8 cellular contexts compared by ENCODE assay signal in genomic region chr16:2194852-2195315, GRCh38. TPM values are rescaled to one million over a fixed set of nuclear protein-coding genes. Genes with fewer than 3 reads are reported as not detected.
DNase-seq lines count a peak whose midpoint lies in the region; ATAC-seq and FAIRE-seq lines count a peak whose summit lies in the region.

No MANE protein-coding gene starts in this region.

- peaks cover 13% of the 10 kb centered on the region for H3K4me1 Mint-ChIP-seq in stimulated activated naive CD8-positive, alpha-beta T cell treated with anti-CD3 and anti-CD28 coated beads, Interleukin-15, amount 100 ng/mL, for 72 hours

- peaks cover 47% of the 10 kb centered on the region for H3K27me3 Mint-ChIP-seq in stimulated activated naive CD8-positive, alpha-beta T cell treated with anti-CD3 and anti-CD28 coated beads, Interleukin-15, amount 100 ng/mL, for 72 hours

- FAIRE-seq in HTR-8/SVneo (lab: Jason Lieb, UNC): no peak

- peaks cover 14% of the 10 kb centered on the region for H3K27me3 ChIP-seq in MG63

- H3K9me3 ChIP-seq in MG63: no peaks in the 10 kb centered on the region

- no peaks in the 10 kb centered on the region for H3K9me3 Mint-ChIP-seq in stimulated activated naive CD8-positive, alpha-beta T cell treated with anti-CD3 and anti-CD28 coated beads, Interleukin-15, amount 100 ng/mL, for 72 hours

- peak; percentile 78 for ATAC-seq in stimulated activated naive CD8-positive, alpha-beta T cell treated with anti-CD3 and anti-CD28 coated beads, Interleukin-15, amount 100 ng/mL, for 72 hours
- ATAC-seq in GM19463 (IDR thresholded peaks at IDR 0.05; ENCODE audit: unreplicated experiment): no peak

- H3K27ac Mint-ChIP-seq in stimulated activated naive CD8-positive, alpha-beta T cell treated with anti-CD3 and anti-CD28 coated beads, Interleukin-15, amount 100 ng/mL, for 72 hours: no peak overlapping the region

- H3K4me3 ChIP-seq in MG63: no peak overlapping the region

- H3K36me3 ChIP-seq in MG63: no peaks in the 10 kb centered on the region

- H3K4me3 Mint-ChIP-seq in stimulated activated naive CD8-positive, alpha-beta T cell treated with anti-CD3 and anti-CD28 coated beads, Interleukin-15, amount 100 ng/mL, for 72 hours: peak overlapping the region in 1 of 2 donors; percentile 78

- DNase-seq in DMS53 (lab: John Stamatoyannopoulos, UW) (peak; percentile 86), HTR-8/SVneo (ENCODE audit: insufficient read length, low spot score) (peak; percentile 65), RKO (ENCODE audit: low spot score) (peak; percentile 70), amniotic epithelial cell (ENCODE audit: low read depth) (peak; percentile 49), iPS-NIHi7 (ENCODE audit: extremely low spot score) (peak; percentile 84), MG63 (no peak)
- DNase-seq in stimulated activated naive CD8-positive, alpha-beta T cell treated with anti-CD3 and anti-CD28 coated beads, Interleukin-15, amount 100 ng/mL, for 72 hours: peak; percentile 54 to 65

RNA-seq across cellular contexts. Expression of gene CASKIN1, which starts 1.5 kb away (rescaled TPM):
- 0.02 and 1.0 TPM in 2 replicates for total RNA-seq in MG63 (2014; rRNA removed; shearing (Covaris generic); ENCODE audit: low replicate concordance)

RNA-seq across cellular contexts. Expression of gene MLST8, which starts 10.4 kb away (rescaled TPM):
- total RNA-seq in MG63 (2014; rRNA removed; shearing (Covaris generic); ENCODE audit: low replicate concordance): 29.0 and 42.6 TPM in 2 replicates

RNA-seq across cellular contexts. Expression of gene BRICD5, which starts 15.8 kb away (rescaled TPM):
- 0.39 and 1.3 TPM in 2 replicates for total RNA-seq in MG63 (2014; rRNA removed; shearing (Covaris generic); ENCODE audit: low replicate concordance)

RNA-seq across cellular contexts. Expression of gene PGP, which starts 19.8 kb away (rescaled TPM):
- total RNA-seq in MG63 (2014; rRNA removed; shearing (Covaris generic); ENCODE audit: low replicate concordance): 31.7 and 43.8 TPM in 2 replicates

RNA-seq across cellular contexts. Expression of gene E4F1, which starts 28.5 kb away (rescaled TPM):
- total RNA-seq in MG63 (2014; rRNA removed; shearing (Covaris generic); ENCODE audit: low replicate concordance): 43.2 and 56.5 TPM in 2 replicates
